ENCODE assay signal across 20 cellular contexts in genomic region chr2:10453899-10454298, GRCh38. TPM values are rescaled to one million over a fixed set of nuclear protein-coding genes. Genes with fewer than 3 reads are reported as not detected.
A peak's percentile ranks its signal among the peaks of the same experiment; 100 is the strongest.
DNase-seq lines count a peak whose midpoint lies in the region; ATAC-seq and TF ChIP-seq lines count a peak whose summit lies in the region.
"Had no signal": no experiment of that assay in that cellular context is flagged by ENCODE, and none has a peak within 500 bp of the region (broad histone marks: within the 10 kb centered on the region; RNA-seq: fewer than 3 reads in every experiment).

No MANE protein-coding gene starts in this region.

- H3K9ac ChIP-seq in BLaER1 = peak overlapping the region; percentile 42; the same call in 1 of the 2 replicates

- in situ Hi-C loops in gastrocnemius medialis (cut with MboI; ENCODE audit: low sequenced_read_pairs in 4 of 4) = loop anchor here in 1 of 4 donors (25.0 kb wide), 1 partner anchor 208 kb away; no protein-coding TSS in a partner anchor

- no peak for TF ChIP-seq EP300 in gastroesophageal sphincter (IDR thresholded peaks at IDR 0.05)

- ATAC-seq in RWPE2 (ENCODE audit: low read depth) (peak; percentile 5; the same call in 1 of the 3 replicates), gastroesophageal sphincter (no peak), gastrocnemius medialis (no peak), HG02610 (IDR thresholded peaks at IDR 0.05; ENCODE audit: unreplicated experiment) (no peak)

- H3K79me2 ChIP-seq in hepatocyte = no peaks in the 10 kb centered on the region

- no peak overlapping the region for H2AFZ ChIP-seq in hepatocyte

- H4K20me1 ChIP-seq in BLaER1 = no peaks in the 10 kb centered on the region
- H4K20me1 ChIP-seq in hepatocyte (ENCODE audit: insufficient read depth, poor library complexity, severe bottlenecking) = no peaks in the 10 kb centered on the region

- H3K4me3 ChIP-seq in BLaER1 (no peak overlapping the region), RWPE2 (ENCODE audit: severe bottlenecking) (no peak overlapping the region), gastroesophageal sphincter (no peak overlapping the region), gastrocnemius medialis (no peak overlapping the region), hepatocyte (no peak overlapping the region)
- H3K4me3 ChIP-seq: heart left ventricle, MG63, vagina had no signal

- TF ChIP-seq CTCF in RWPE2 (IDR thresholded peaks at IDR 0.05; ENCODE audit: poor library complexity, severe bottlenecking) (no peak), gastroesophageal sphincter (IDR thresholded peaks at IDR 0.05) (no peak), gastrocnemius medialis (IDR thresholded peaks at IDR 0.05 in 4 of 5, conservative IDR thresholded peaks at IDR 0.05 in 1 of 5) (no peak), hepatocyte (IDR thresholded peaks at IDR 0.05; ENCODE audit: poor library complexity) (no peak)

- peak overlapping the region; percentile 44 for H3K27ac ChIP-seq in BLaER1
- H3K27ac ChIP-seq in RWPE2 (ENCODE audit: poor library complexity, severe bottlenecking) = peak overlapping the region; percentile 14
- H3K27ac ChIP-seq in gastroesophageal sphincter = peak overlapping the region; percentile 7 to 82 (median 80)
- peak overlapping the region in 3 of 4 donors; percentile 45 to 85 (median 62) for H3K27ac ChIP-seq in gastrocnemius medialis
- H3K27ac ChIP-seq in hepatocyte = no peak overlapping the region

- no CpG with 5 or more reads among the region's 9 CpGs for WGBS in gastroesophageal sphincter (ENCODE audit: low coverage in 1 of 2), 2 donors
- WGBS in hepatocyte (ENCODE audit: low lambda C conversion rate, missing lambda C conversion rate) = 88% methylated on average over 9 of the region's 9 CpGs

- DNase-seq in RWPE2 (ENCODE audit: low spot score) = no peak
- DNase-seq in gastrocnemius medialis = no peak
- DNase-seq in activated CD4-positive, alpha-beta T cell treated with anti-CD3 and anti-CD28 coated beads, Interleukin-2, amount 50 U/mL, for 4 hours = no peak
- no peak for DNase-seq in hepatocyte (ENCODE audit: low spot score)
- no peak for DNase-seq in DMS153 (lab: John Stamatoyannopoulos, UW)
- DNase-seq: activated B cell treated with CpG ODN at 0.5 μM for 24 hours; activated CD4-positive, alpha-beta T cell treated with anti-CD3 and anti-CD28 coated beads, Interleukin-2, amount 50 U/mL, for 48 hours; activated CD8-positive, alpha-beta memory T cell treated with anti-CD3 and anti-CD28 coated beads, Interleukin-2, amount 50 U/mL, for 4 hours; activated naive CD4-positive, alpha-beta T cell treated with anti-CD3 and anti-CD28 coated beads, Interleukin-2, amount 50 U/mL, for 16 hours; amygdala; HFFc6; NCI-H446 treated with DMSO at 0.1 percent for 48 hours; nephron progenitor cell; T1000 had no signal

- H3K9me3 ChIP-seq in BLaER1 (peaks cover 8% of the 10 kb centered on the region), RWPE2 (ENCODE audit: severe bottlenecking) (no peaks in the 10 kb centered on the region), gastroesophageal sphincter (no peaks in the 10 kb centered on the region), gastrocnemius medialis (no peaks in the 10 kb centered on the region), hepatocyte (ENCODE audit: low read depth) (no peaks in the 10 kb centered on the region)
- H3K9me3 ChIP-seq: heart left ventricle, MG63, vagina had no signal

- no peaks in the 10 kb centered on the region for H3K27me3 ChIP-seq in BLaER1
- H3K27me3 ChIP-seq in RWPE2 (ENCODE audit: insufficient read depth, poor library complexity, severe bottlenecking) = no peaks in the 10 kb centered on the region
- no peaks in the 10 kb centered on the region for H3K27me3 ChIP-seq in gastroesophageal sphincter
- no peaks in the 10 kb centered on the region for H3K27me3 ChIP-seq in gastrocnemius medialis
- no peaks in the 10 kb centered on the region for H3K27me3 ChIP-seq in hepatocyte
- H3K27me3 ChIP-seq: heart left ventricle, MG63, vagina had no signal

- intact Hi-C loops in gastrocnemius medialis (cut with DNase I; ENCODE audit: low total_unique reads) = no loop called here

- H3K36me3 ChIP-seq in BLaER1 (no peaks in the 10 kb centered on the region), RWPE2 (ENCODE audit: low read depth) (no peaks in the 10 kb centered on the region), gastroesophageal sphincter (no peaks in the 10 kb centered on the region), gastrocnemius medialis (no peaks in the 10 kb centered on the region), hepatocyte (replicated peaks; ENCODE audit: insufficient read depth, low read depth) (no peaks in the 10 kb centered on the region)
- H3K36me3 ChIP-seq: heart left ventricle, vagina had no signal

- no peaks in the 10 kb centered on the region for H3K9me2 ChIP-seq in hepatocyte (replicated peaks; ENCODE audit: insufficient read depth)

- no peak for TF ChIP-seq POLR2A in gastroesophageal sphincter (IDR thresholded peaks at IDR 0.05)
- TF ChIP-seq POLR2A in gastrocnemius medialis (IDR thresholded peaks at IDR 0.05) = no peak

- H3K4me2 ChIP-seq in BLaER1 (peak overlapping the region; percentile 51), hepatocyte (no peak overlapping the region)

- peaks cover 51% of the 10 kb centered on the region for H3K4me1 ChIP-seq in BLaER1
- peaks cover 45% of the 10 kb centered on the region for H3K4me1 ChIP-seq in RWPE2 (ENCODE audit: insufficient read depth, poor library complexity, severe bottlenecking)
- peaks cover 0 to 71% (median 3%) of the 10 kb centered on the region in 3 donors for H3K4me1 ChIP-seq in gastroesophageal sphincter
- peaks cover 25 to 41% of the 10 kb centered on the region in 2 donors for H3K4me1 ChIP-seq in gastrocnemius medialis
- peaks cover 14% of the 10 kb centered on the region for H3K4me1 ChIP-seq in hepatocyte (ENCODE audit: insufficient read depth)

RNA-seq across cellular contexts. Expression of gene ODC1, which starts 5.8 kb away (rescaled TPM):
- total RNA-seq in gastroesophageal sphincter (100 to 1,000 TPM; 105 to 199 (median 137) TPM), gastrocnemius medialis (100 to 1,000 TPM; 134 to 339 (median 255) TPM), hepatocyte (140 and 165 TPM in 2 replicates)
- 92.0 and 92.8 TPM in 2 replicates for polyA plus RNA-seq in hepatocyte
